ENCODE assay signal across 25 cellular contexts in the genomic region with DNA sequence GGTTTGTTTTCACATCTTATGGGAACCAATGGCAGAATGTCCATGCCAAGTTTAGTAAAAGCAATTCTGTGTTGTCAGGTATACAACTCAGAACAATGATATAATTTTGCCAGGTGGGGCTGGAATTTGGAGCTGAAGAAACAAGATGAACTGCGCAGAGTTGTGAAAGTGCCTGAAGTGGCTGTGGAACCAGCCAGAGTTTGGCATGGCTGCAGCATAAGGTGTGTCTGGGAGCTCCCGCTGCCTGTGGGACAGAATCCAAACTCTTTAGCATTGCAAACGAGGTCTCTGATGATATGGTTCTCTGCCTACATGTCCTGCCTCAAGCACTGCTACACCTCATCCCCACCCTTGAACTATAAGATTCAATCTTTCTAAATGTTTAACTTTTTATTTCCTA.
A peak's percentile ranks its signal among the peaks of the same experiment; 100 is the strongest.
DNase-seq lines count a peak whose midpoint lies in the region; ATAC-seq and TF ChIP-seq lines count a peak whose summit lies in the region.
"Had no signal": no experiment of that assay in that cellular context is flagged by ENCODE, and none has a peak within 500 bp of the region (broad histone marks: within the 10 kb centered on the region; RNA-seq: fewer than 3 reads in every experiment).

No MANE protein-coding gene starts in this region.

- no peak overlapping the region for H3K4me3 Mint-ChIP-seq in effector memory CD8-positive, alpha-beta T cell
- H3K4me3 Mint-ChIP-seq: CD14-positive monocyte had no signal

- H3K4me3 ChIP-seq in SK-N-MC = peak overlapping the region; percentile 34
- no peak overlapping the region for H3K4me3 ChIP-seq in esophagus squamous epithelium
- H3K4me3 ChIP-seq in suprapubic skin = no peak overlapping the region
- H3K4me3 ChIP-seq: GM23248 had no signal

- DNase-seq in DMS 273 treated with DMSO at 0.1 percent for 48 hours (lab: John Stamatoyannopoulos, UW) (peak; percentile 19), SK-N-MC (ENCODE audit: low read depth, low spot score) (no peak), esophagus squamous epithelium (lab: John Stamatoyannopoulos, UW) (no peak), suprapubic skin (ENCODE audit: low spot score in 2 of 2) (no peak), NCI-H2171 treated with DMSO at 0.1 percent for 48 hours (lab: John Stamatoyannopoulos, UW) (no peak)
- no peak for DNase-seq in activated naive CD4-positive, alpha-beta T cell treated with Interleukin-2 at 50 U/mL for 16 hours
- no peak for DNase-seq in effector memory CD8-positive, alpha-beta T cell
- DNase-seq: BE2C, Calu3, GM23248, H7, IMR-90, NCI-H1092, NCI-H1417 treated with DMSO at 0.1 percent for 48 hours, NCI-H1694 treated with DMSO at 0.1 percent for 48 hours, NCI-H2081, NCI-H446, NCI-H524 treated with DMSO at 0.1 percent for 48 hours, NCI-H82, SHP77 had no signal

- no peak for TF ChIP-seq POLR2A in esophagus squamous epithelium (IDR thresholded peaks at IDR 0.05)
- TF ChIP-seq POLR2A in suprapubic skin (IDR thresholded peaks at IDR 0.05) = no peak

- H3K4me1 ChIP-seq in esophagus squamous epithelium (peaks cover 8 to 53% (median 10%) of the 10 kb centered on the region in 3 donors), suprapubic skin (peaks cover 23% of the 10 kb centered on the region)
- H3K4me1 ChIP-seq: BE2C had no signal

- H3K27ac ChIP-seq in SK-N-MC (peak overlapping the region; percentile 95), esophagus squamous epithelium (peak overlapping the region; percentile 41 to 87 (median 62)), suprapubic skin (peak overlapping the region; percentile 69)
- H3K27ac ChIP-seq: GM23248, KMS-11, RWPE1 had no signal

- H3K27ac Mint-ChIP-seq in effector memory CD8-positive, alpha-beta T cell = no peak overlapping the region
- H3K27ac Mint-ChIP-seq: CD14-positive monocyte had no signal

- TF ChIP-seq CTCF in esophagus squamous epithelium (IDR thresholded peaks at IDR 0.05) (no peak), suprapubic skin (IDR thresholded peaks at IDR 0.05) (no peak)

- 31 to 60% methylated on average over 3 of the region's 3 CpGs for whole genome bisulfite sequencing in esophagus squamous epithelium, 2 donors
- 47% methylated on average over 3 of the region's 3 CpGs for WGBS in suprapubic skin

- TF ChIP-seq EP300 in suprapubic skin (IDR thresholded peaks at IDR 0.05) = no peak

- no peaks in the 10 kb centered on the region for H3K9me3 Mint-ChIP-seq in effector memory CD8-positive, alpha-beta T cell

- H3K9me3 ChIP-seq in SK-N-MC (ENCODE audit: low read depth, low read length) = no peaks in the 10 kb centered on the region
- H3K9me3 ChIP-seq in esophagus squamous epithelium = no peaks in the 10 kb centered on the region
- H3K9me3 ChIP-seq in suprapubic skin = no peaks in the 10 kb centered on the region
- H3K9me3 ChIP-seq: BE2C had no signal

- H3K36me3 ChIP-seq in SK-N-MC (ENCODE audit: insufficient read depth, low read length) = no peaks in the 10 kb centered on the region
- H3K36me3 ChIP-seq in esophagus squamous epithelium = no peaks in the 10 kb centered on the region
- no peaks in the 10 kb centered on the region for H3K36me3 ChIP-seq in suprapubic skin
- H3K36me3 ChIP-seq: BE2C had no signal

- intact Hi-C loops in esophagus squamous epithelium (cut with DNase I) = no loop called here

- no peaks in the 10 kb centered on the region for H3K36me3 Mint-ChIP-seq in effector memory CD8-positive, alpha-beta T cell (ENCODE audit: insufficient read depth)
- H3K36me3 Mint-ChIP-seq: CD14-positive monocyte had no signal

- H3K9ac ChIP-seq in SK-N-MC (ENCODE audit: insufficient read length) = no peak overlapping the region
- H3K9ac ChIP-seq: GM23248, KMS-11 had no signal

- H3K27me3 ChIP-seq in esophagus squamous epithelium = no peaks in the 10 kb centered on the region
- no peaks in the 10 kb centered on the region for H3K27me3 ChIP-seq in suprapubic skin
- H3K27me3 ChIP-seq: BE2C had no signal

- H3K27me3 Mint-ChIP-seq in effector memory CD8-positive, alpha-beta T cell = peaks cover 7 to 13% of the 10 kb centered on the region in 2 donors

- no peak for ATAC-seq in HG02970 (IDR thresholded peaks at IDR 0.05; ENCODE audit: low FRiP score, unreplicated experiment)
- no peak for ATAC-seq in effector memory CD8-positive, alpha-beta T cell (replicated peaks)
- ATAC-seq: Panc1 had no signal

- H3K4me1 Mint-ChIP-seq in effector memory CD8-positive, alpha-beta T cell (ENCODE audit: low read depth in 2 of 2) = no peaks in the 10 kb centered on the region
- H3K4me1 Mint-ChIP-seq: CD14-positive monocyte had no signal
